ENCODE assay signal across 8 cellular contexts in genomic region chr4:105637409-105638258, GRCh38.
DNase-seq lines count a peak whose midpoint lies in the region; ATAC-seq, FAIRE-seq and TF ChIP-seq lines count a peak whose summit lies in the region.

No MANE protein-coding gene starts in this region.

- no peaks in the 10 kb centered on the region for H3K27me3 ChIP-seq in stomach

- TF ChIP-seq POLR2A in stomach (IDR thresholded peaks at IDR 0.05): no peak

- H3K4me1 Mint-ChIP-seq in activated T-helper 2 cell treated with anti-CD3 and anti-CD28 coated beads, Interferon-gamma antibody, Interleukin-2, Interleukin-4, amounts not matched to agents 10 μg/mL and 5 μg/mL and 100 μg/mL, durations not matched to agents 14 hours and 24 hours and 36 hours (ENCODE audit: low read depth): no peaks in the 10 kb centered on the region

- H3K27ac Mint-ChIP-seq in activated T-helper 2 cell treated with anti-CD3 and anti-CD28 coated beads, Interferon-gamma antibody, Interleukin-2, Interleukin-4, amounts not matched to agents 10 μg/mL and 5 μg/mL and 100 μg/mL, durations not matched to agents 14 hours and 24 hours and 36 hours: no peak overlapping the region

- H3K4me1 ChIP-seq in stomach: peaks cover 8 to 39% (median 34%) of the 10 kb centered on the region in 4 donors

- H3K36me3 Mint-ChIP-seq in activated T-helper 2 cell treated with anti-CD3 and anti-CD28 coated beads, Interferon-gamma antibody, Interleukin-2, Interleukin-4, amounts not matched to agents 10 μg/mL and 5 μg/mL and 100 μg/mL, durations not matched to agents 14 hours and 24 hours and 36 hours (ENCODE audit: low read depth): no peaks in the 10 kb centered on the region

- peak overlapping the region in 3 of 5 donors; percentile 4 to 56 (median 9) for H3K27ac ChIP-seq in stomach

- H3K4me3 ChIP-seq in stomach: no peak overlapping the region

- no peak for TF ChIP-seq CTCF in stomach (IDR thresholded peaks at IDR 0.05)

- in situ Hi-C loops in G401 (cut with HindIII; ENCODE audit: low sequenced_read_pairs): no loop called here

- H3K36me3 ChIP-seq in stomach: no peaks in the 10 kb centered on the region

- FAIRE-seq in frontal cortex (lab: Jason Lieb, UNC): no peak

- H3K9me3 ChIP-seq in stomach: no peaks in the 10 kb centered on the region

- WGBS in stomach, 5 donors: 57 to 63% (median 61%) methylated on average over 5 of the region's 5 CpGs

- no peak for TF ChIP-seq RAD21 in Ishikawa (IDR thresholded peaks at IDR 0.05; ENCODE audit: low read depth)

- H3K4me3 Mint-ChIP-seq in activated T-helper 2 cell treated with anti-CD3 and anti-CD28 coated beads, Interferon-gamma antibody, Interleukin-2, Interleukin-4, amounts not matched to agents 10 μg/mL and 5 μg/mL and 100 μg/mL, durations not matched to agents 14 hours and 24 hours and 36 hours (ENCODE audit: low read depth): no peak overlapping the region

- H3K9me3 Mint-ChIP-seq in activated T-helper 2 cell treated with anti-CD3 and anti-CD28 coated beads, Interferon-gamma antibody, Interleukin-2, Interleukin-4, amounts not matched to agents 10 μg/mL and 5 μg/mL and 100 μg/mL, durations not matched to agents 14 hours and 24 hours and 36 hours: no peaks in the 10 kb centered on the region

- TF ChIP-seq EP300 in Ishikawa (IDR thresholded peaks at IDR 0.05; ENCODE audit: borderline replicate concordance) (no peak), stomach (IDR thresholded peaks at IDR 0.05) (no peak)

- H3K27me3 Mint-ChIP-seq in activated T-helper 2 cell treated with anti-CD3 and anti-CD28 coated beads, Interferon-gamma antibody, Interleukin-2, Interleukin-4, amounts not matched to agents 10 μg/mL and 5 μg/mL and 100 μg/mL, durations not matched to agents 14 hours and 24 hours and 36 hours (ENCODE audit: low read depth): peaks cover 19% of the 10 kb centered on the region

- intact Hi-C loops in cardiac septum (cut with DNase I) (no loop called here), stomach (cut with DNase I; ENCODE audit: low total_unique reads) (no loop called here)
- intact Hi-C loops in activated T-helper 2 cell treated with anti-CD3 and anti-CD28 coated beads, Interferon-gamma antibody, Interleukin-2, Interleukin-4, amounts not matched to agents 10 μg/mL and 5 μg/mL and 100 μg/mL, durations not matched to agents 14 hours and 24 hours and 36 hours (cut with micrococcal nuclease): no loop called here

- peak; percentile 85 for ATAC-seq in GM21528 (IDR thresholded peaks at IDR 0.05; ENCODE audit: low FRiP score, unreplicated experiment)

- DNase-seq in G401 (ENCODE audit: low spot score) (peak; percentile 40), SHP77 (lab: John Stamatoyannopoulos, UW) (peak; percentile 35 to 66), cardiac septum (ENCODE audit: low spot score) (peak; percentile 75), stomach (peak; percentile 79), frontal cortex (ENCODE audit: low spot score in 2 of 2) (no peak)
- no peak for DNase-seq in activated T-helper 2 cell treated with anti-CD3 and anti-CD28 coated beads, Interferon-gamma antibody, Interleukin-2, Interleukin-4, amounts not matched to agents 10 μg/mL and 5 μg/mL and 100 μg/mL, durations not matched to agents 14 hours and 24 hours and 36 hours (ENCODE audit: low spot score)

TF ChIP-seq in Ishikawa, 13 proteins besides CTCF, POLR2A, EP300 and RAD21:
- TF ChIP-seq NFIC (IDR thresholded peaks at IDR 0.05) (peak; percentile 74), REST (IDR thresholded peaks at IDR 0.05; ENCODE audit: low read depth) (no peak)
TF ChIP-seq in Ishikawa: peak in this region for 1.

Comparison
In these comparisons a context has a peak if more than half of its experiments do, and no peak if none do; other contexts are left out.
1. DNase-seq: peak in G401 (single experiment), SHP77 (2 of 2), cardiac septum (single experiment) and stomach (single experiment); none in frontal cortex (0 of 2) and activated T-helper 2 cell treated with anti-CD3 and anti-CD28 coated beads, Interferon-gamma antibody, Interleukin-2, Interleukin-4, amounts not matched to agents 10 μg/mL and 5 μg/mL and 100 μg/mL, durations not matched to agents 14 hours and 24 hours and 36 hours (single experiment).